In genomic region chr18:8658858-8659485, GRCh38 we compare ENCODE assay signal across 14 cellular contexts.
"Had no signal": no experiment of that assay in that cellular context is flagged by ENCODE, and none has a peak within 500 bp of the region (broad histone marks: within the 10 kb centered on the region; RNA-seq: fewer than 3 reads in every experiment).

No MANE protein-coding gene starts in this region.

- H2AFZ ChIP-seq: hepatocyte had no signal

- ATAC-seq: activated CD4-positive, CD25-positive, alpha-beta regulatory T cell treated with anti-CD3 and anti-CD28 coated beads, Interleukin-2, amount 50 U/mL, for 24 hours; activated CD8-positive, alpha-beta T cell treated with anti-CD3 and anti-CD28 coated beads, Interleukin-2, amount 10 ng/mL, durations not matched to agents 7 days and 5 days; body of pancreas; effector memory CD8-positive, alpha-beta T cell; mucosa of descending colon had no signal

- H3K27me3 ChIP-seq: body of pancreas, hepatocyte had no signal

- H3K36me3 ChIP-seq: neutrophil had no signal

- H3K4me2 ChIP-seq: hepatocyte had no signal

- H3K27ac ChIP-seq: body of pancreas, hepatocyte, neutrophil had no signal

- H3K4me3 ChIP-seq: body of pancreas, hepatocyte, mucosa of descending colon had no signal

- H3K9me3 ChIP-seq: body of pancreas, mucosa of descending colon, neutrophil had no signal

- DNase-seq: activated CD4-positive, alpha-beta T cell treated with anti-CD3 and anti-CD28 coated beads, Interleukin-2, amount 10 ng/mL, durations not matched to agents 7 days and 5 days; activated CD8-positive, alpha-beta T cell treated with anti-CD3 and anti-CD28 coated beads, Interleukin-2, amount 10 ng/mL, durations not matched to agents 7 days and 5 days; activated naive CD4-positive, alpha-beta T cell treated with Interleukin-2 at 50 U/mL for 16 hours; activated T-cell treated with anti-CD3 and anti-CD28 coated beads, Interleukin-2, amount 50 U/mL, for 24 hours; body of pancreas; caudate nucleus; effector memory CD8-positive, alpha-beta T cell; mucosa of descending colon; naive B cell; posterior cingulate gyrus; stimulated activated naive CD4-positive, alpha-beta T cell had no signal
